Comparison of ENCODE assay signal across 2 cellular contexts in genomic region chr19:18878858-18879578, GRCh38.
TF ChIP-seq lines count a peak whose summit lies in the region.

No MANE protein-coding gene starts in this region.

TF ChIP-seq in HepG2, 621 proteins besides CTCF, POLR2A, EP300 and RAD21 (continued from another document):
- TF ChIP-seq ZNF850 (CRISPR knock-in tag; conservative IDR thresholded peaks at IDR 0.05) (no peak), REL (CRISPR knock-in tag; conservative IDR thresholded peaks at IDR 0.05) (no peak), DDIT3 (CRISPR knock-in tag; IDR thresholded peaks at IDR 0.05) (no peak)

TF ChIP-seq in HEK293, 187 proteins besides CTCF, POLR2A, EP300 and RAD21 (continued from another document):
- TF ChIP-seq ZBTB11 (tag by site-specific recombination; conservative IDR thresholded peaks at IDR 0.05; ENCODE audit: low read depth) (no peak), HOXC10 (CRISPR knock-in tag; IDR thresholded peaks at IDR 0.05) (no peak), KLF8 (tag by site-specific recombination; IDR thresholded peaks at IDR 0.05) (0 out of 2 replicates have a peak, but pooled peaks have one; percentile 6), ZNF19 (tag by site-specific recombination; IDR thresholded peaks at IDR 0.05; ENCODE audit: low read depth) (no peak)
TF ChIP-seq in HEK293: peak in this region for 2.
